13 cellular contexts compared by ENCODE assay signal in the genomic region with DNA sequence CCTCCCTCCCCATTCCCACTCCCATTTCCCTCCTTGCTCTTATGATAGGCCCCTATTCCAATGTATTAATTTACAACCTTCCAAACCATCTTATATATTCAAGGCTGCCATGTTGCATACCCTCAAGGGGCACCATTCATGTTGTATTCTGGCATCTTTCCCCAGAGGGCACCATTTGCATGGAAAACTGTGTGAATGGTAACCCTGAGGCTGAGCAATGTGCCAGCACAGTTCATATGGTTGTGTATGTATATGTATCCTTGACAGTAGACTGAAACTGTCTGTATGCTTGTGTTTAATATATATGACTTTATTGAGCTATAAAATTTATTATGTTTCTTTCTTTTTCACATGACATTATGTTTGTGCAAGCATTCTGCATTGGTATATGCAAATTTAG. TPM values are rescaled to one million over a fixed set of nuclear protein-coding genes. Genes with fewer than 3 reads are reported as not detected.
DNase-seq lines count a peak whose midpoint lies in the region; ATAC-seq and TF ChIP-seq lines count a peak whose summit lies in the region.
"Had no signal": no experiment of that assay in that cellular context is flagged by ENCODE, and none has a peak within 500 bp of the region (broad histone marks: within the 10 kb centered on the region; RNA-seq: fewer than 3 reads in every experiment).

No MANE protein-coding gene starts in this region.

- no peak overlapping the region for H3K4me3 Mint-ChIP-seq in T-cell
- H3K4me3 Mint-ChIP-seq: activated B cell treated with CpG ODN at 0.5 μM for 24 hours; activated naive CD8-positive, alpha-beta T cell treated with anti-CD3 and anti-CD28 coated beads, Interleukin-2, amount 50 U/mL, for 24 hours had no signal

- peaks cover 0 to under 1% (median 0%) of the 10 kb centered on the region in 4 donors for H3K4me1 ChIP-seq in esophagus muscularis mucosa

- TF ChIP-seq CTCF in esophagus muscularis mucosa (IDR thresholded peaks at IDR 0.05) = no peak

- DNase-seq in DMS153 (lab: John Stamatoyannopoulos, UW) (peak; percentile 46), HS-27A (ENCODE audit: low read depth) (peak; percentile 9), OCI-M1 (lab: John Stamatoyannopoulos, UW) (peak; percentile 12), esophagus muscularis mucosa (ENCODE audit: extremely low spot score) (peak; percentile 37), T-cell (no peak), hypothalamus (lab: John Stamatoyannopoulos, UW) (no peak), GM19238 (ENCODE audit: insufficient read length, low spot score) (no peak)
- DNase-seq: activated B cell treated with CpG ODN at 0.5 μM for 24 hours; activated CD8-positive, alpha-beta memory T cell treated with anti-CD3 and anti-CD28 coated beads, Interleukin-2, amount 50 U/mL, for 48 hours; activated naive CD8-positive, alpha-beta T cell treated with anti-CD3 and anti-CD28 coated beads, Interleukin-2, amount 50 U/mL, for 24 hours; Kasumi-1; thyroid gland had no signal

- H3K27ac Mint-ChIP-seq in T-cell = no peak overlapping the region
- H3K27ac Mint-ChIP-seq: activated B cell treated with CpG ODN at 0.5 μM for 24 hours; activated naive CD8-positive, alpha-beta T cell treated with anti-CD3 and anti-CD28 coated beads, Interleukin-2, amount 50 U/mL, for 24 hours had no signal

- peaks cover 37 to 41% of the 10 kb centered on the region in 2 donors for H3K27me3 Mint-ChIP-seq in T-cell

- peaks cover 0 to under 1% (median 0%) of the 10 kb centered on the region in 3 donors for H3K4me1 Mint-ChIP-seq in T-cell
- H3K4me1 Mint-ChIP-seq: activated B cell treated with CpG ODN at 0.5 μM for 24 hours; activated naive CD8-positive, alpha-beta T cell treated with anti-CD3 and anti-CD28 coated beads, Interleukin-2, amount 50 U/mL, for 24 hours had no signal

- POLR2A ChIA-PET in T-cell (lab: Charles Lee) = no interaction called here

- H3K27me3 ChIP-seq in esophagus muscularis mucosa = peaks cover 0 to 34% (median 2%) of the 10 kb centered on the region in 4 donors
- H3K27me3 ChIP-seq: thyroid gland had no signal

- H3K4me3 ChIP-seq in esophagus muscularis mucosa = no peak overlapping the region
- H3K4me3 ChIP-seq: coronary artery, thyroid gland had no signal

- TF ChIP-seq POLR2A in esophagus muscularis mucosa (IDR thresholded peaks at IDR 0.05; ENCODE audit: low read depth) = no peak

- CTCF ChIA-PET in T-cell (lab: Charles Lee) = interaction anchor here in 1 of 2 donors (0.8 kb wide), 1 partner anchor 366 kb away, joined by 4 read pairs; no protein-coding TSS in a partner anchor

- H3K9me3 ChIP-seq in esophagus muscularis mucosa = no peaks in the 10 kb centered on the region
- H3K9me3 ChIP-seq: thyroid gland had no signal

- H3K36me3 Mint-ChIP-seq in T-cell = no peaks in the 10 kb centered on the region

- H3K9me3 Mint-ChIP-seq in T-cell = no peaks in the 10 kb centered on the region
- H3K9me3 Mint-ChIP-seq: activated B cell treated with CpG ODN at 0.5 μM for 24 hours; activated naive CD8-positive, alpha-beta T cell treated with anti-CD3 and anti-CD28 coated beads, Interleukin-2, amount 50 U/mL, for 24 hours had no signal

- H3K36me3 ChIP-seq in esophagus muscularis mucosa = peaks cover 0 to 4% (median 0%) of the 10 kb centered on the region in 4 donors
- H3K36me3 ChIP-seq: thyroid gland had no signal

- intact Hi-C loops in esophagus muscularis mucosa (cut with DNase I) = no loop called here

- no peak for TF ChIP-seq EP300 in esophagus muscularis mucosa (IDR thresholded peaks at IDR 0.05)

- H3K27ac ChIP-seq in esophagus muscularis mucosa (replicated peaks in 1 of 4) = no peak overlapping the region
- H3K27ac ChIP-seq: coronary artery, thyroid gland had no signal

- ATAC-seq in T-cell (replicated peaks in 1 of 4) = no peak
- ATAC-seq: activated naive CD8-positive, alpha-beta T cell treated with anti-CD3 and anti-CD28 coated beads, Interleukin-2, amount 50 U/mL, for 24 hours had no signal

RNA-seq across cellular contexts. Expression of a gene that starts 7.3 kb away (rescaled TPM):
- under 1 TPM in 3 of 4 donors, not detected in 1; 0.17 to 0.57 (median 0.19) TPM for total RNA-seq in esophagus muscularis mucosa
- not detected for total RNA-seq in T-cell
- total RNA-seq: activated B cell treated with CpG ODN at 0.5 μM for 24 hours had no signal

Comparison
In these comparisons a context has a peak if more than half of its experiments do, and no peak if none do; other contexts are left out.
1. DNase-seq: peak in DMS153 (single experiment), HS-27A (single experiment), OCI-M1 (single experiment) and esophagus muscularis mucosa (single experiment); none in T-cell (0 of 34), hypothalamus (0 of 51) and GM19238 (single experiment).